In genomic region chr3:115930168-115930567, GRCh38 we compare ENCODE assay signal across 17 cellular contexts.
"Had no signal": no experiment of that assay in that cellular context is flagged by ENCODE, and none has a peak within 500 bp of the region (broad histone marks: within the 10 kb centered on the region; RNA-seq: fewer than 3 reads in every experiment).

No MANE protein-coding gene starts in this region.

- DNase-seq: activated B cell treated with CpG ODN at 0.5 μM for 24 hours; activated CD4-positive, alpha-beta memory T cell treated with anti-CD3 and anti-CD28 coated beads, Interleukin-2, amount 10 ng/mL, durations not matched to agents 7 days and 5 days; activated CD4-positive, alpha-beta T cell treated with anti-CD3 and anti-CD28 coated beads for 4 hours; activated naive CD4-positive, alpha-beta T cell; activated naive CD8-positive, alpha-beta T cell treated with anti-CD3 and anti-CD28 coated beads, Interleukin-2, amount 10 ng/mL, durations not matched to agents 7 days and 5 days; activated T-cell treated with anti-CD3 and anti-CD28 coated beads, Interleukin-2, amount 50 U/mL, for 1 hour; body of pancreas; effector memory CD8-positive, alpha-beta T cell; immature natural killer cell; left ventricle myocardium superior; stimulated activated CD4-positive, alpha-beta T cell treated with anti-CD3 and anti-CD28 coated beads, Interleukin-12 subunit alpha, Interleukin-12 subunit beta, amount 100 ng/mL, for 4 hours; stimulated activated CD4-positive, alpha-beta T cell treated with anti-CD3 and anti-CD28 coated beads, Interleukin-1b, Interleukin-23, amount 100 ng/mL, for 48 hours; stimulated activated naive CD4-positive, alpha-beta T cell treated with Interleukin-2 at 50 U/mL for 16 hours; thyroid gland had no signal

- H3K4me3 ChIP-seq: body of pancreas, prostate gland, right atrium auricular region, thyroid gland had no signal

- H3K27me3 ChIP-seq: body of pancreas, right atrium auricular region, thyroid gland had no signal

- H3K27ac ChIP-seq: body of pancreas, prostate gland, right atrium auricular region, thyroid gland had no signal

- H3K9me3 ChIP-seq: body of pancreas, prostate gland, right atrium auricular region, thyroid gland had no signal

- H3K4me1 ChIP-seq: body of pancreas, prostate gland, right atrium auricular region, thyroid gland had no signal

- ATAC-seq: activated T-helper 17 cell treated with anti-CD3 and anti-CD28 coated beads, Interleukin-2, amount 50 U/mL, for 72 hours; body of pancreas; effector memory CD8-positive, alpha-beta T cell; left ventricle myocardium superior had no signal

- H3K36me3 ChIP-seq: prostate gland, right atrium auricular region, thyroid gland had no signal
